Comparison of ENCODE assay signal across 17 cellular contexts in the genomic region with DNA sequence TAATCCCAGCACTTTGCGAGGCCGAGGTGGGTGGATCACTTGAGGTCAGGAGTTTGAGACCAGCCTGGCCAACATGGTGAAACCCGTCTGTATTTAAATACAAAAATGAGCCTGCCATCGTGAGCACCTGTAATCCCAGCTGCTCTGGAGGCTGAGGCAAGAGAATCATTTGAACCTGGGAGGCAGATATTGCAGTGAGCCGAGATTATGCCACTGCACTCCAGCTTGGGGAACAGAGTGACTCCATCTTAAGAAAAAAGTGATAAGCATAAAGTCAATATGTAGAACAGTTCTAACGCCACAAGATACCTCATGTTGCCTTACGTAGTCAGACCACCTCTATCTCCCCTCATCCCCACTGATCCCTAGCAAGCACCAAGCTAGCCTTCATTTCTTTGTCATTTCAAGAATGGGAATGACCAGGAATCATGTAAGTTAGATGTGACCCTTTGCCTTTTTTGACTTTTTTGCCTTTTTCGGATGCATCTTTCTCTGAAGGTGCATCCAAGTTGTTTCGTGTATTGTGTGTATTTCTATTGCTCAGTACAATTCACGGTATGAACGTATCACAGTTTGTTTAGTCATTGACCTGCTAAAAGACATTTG.
A peak's percentile ranks its signal among the peaks of the same experiment; 100 is the strongest.
DNase-seq lines count a peak whose midpoint lies in the region; ATAC-seq, FAIRE-seq and TF ChIP-seq lines count a peak whose summit lies in the region.
"Had no signal": no experiment of that assay in that cellular context is flagged by ENCODE, and none has a peak within 500 bp of the region (broad histone marks: within the 10 kb centered on the region; RNA-seq: fewer than 3 reads in every experiment).

No MANE protein-coding gene starts in this region.

- TF ChIP-seq POLR2A in GM19099 (IDR thresholded peaks at IDR 0.05; ENCODE audit: extremely low read depth, insufficient read length, low read depth) (peak; percentile 30), erythroblast (IDR thresholded peaks at IDR 0.05; ENCODE audit: low read length) (peak; percentile 59)

- FAIRE-seq in D721Med (lab: Jason Lieb, UNC): no peak
- FAIRE-seq: A204.1, colon had no signal

- ATAC-seq in SK-N-SH treated with all-trans-retinoic acid at 6 μM for 48 hours: no peak
- ATAC-seq in HG03025 (IDR thresholded peaks at IDR 0.05; ENCODE audit: low FRiP score, unreplicated experiment): no peak
- ATAC-seq: esophagus mucosa, heart left ventricle had no signal

- peak; percentile 34 for DNase-seq in NCI-H82 (lab: John Stamatoyannopoulos, UW)
- DNase-seq in NCI-H82 treated with DMSO at 0.1 percent for 48 hours (lab: John Stamatoyannopoulos, UW; ENCODE audit: unreplicated experiment): no peak
- peak in 1 of 2 experiments; percentile 32 for DNase-seq in erythroblast (lab: John Stamatoyannopoulos, UW)
- DNase-seq in HCEC 1CT: no peak
- DNase-seq in D721Med (ENCODE audit: insufficient read length, low spot score): no peak
- DNase-seq: amniotic stem cell; heart left ventricle; islet precursor cell; NCI-H2081; stimulated activated naive CD4-positive, alpha-beta T cell treated with Interleukin-2 at 50 U/mL for 16 hours; uterus had no signal

- TF ChIP-seq CTCF in D721Med (IDR thresholded peaks at IDR 0.05; ENCODE audit: insufficient read depth, missing control alignments): no peak

TF ChIP-seq in SK-N-SH treated with all-trans-retinoic acid at 6 μM for 48 hours, 23 proteins besides CTCF, POLR2A, EP300 and RAD21:
- no peak for TF ChIP-seq PPARA (CRISPR knock-in tag; IDR thresholded peaks at IDR 0.05; ENCODE audit: borderline replicate concordance)
- TF ChIP-seq, protein P1, sequence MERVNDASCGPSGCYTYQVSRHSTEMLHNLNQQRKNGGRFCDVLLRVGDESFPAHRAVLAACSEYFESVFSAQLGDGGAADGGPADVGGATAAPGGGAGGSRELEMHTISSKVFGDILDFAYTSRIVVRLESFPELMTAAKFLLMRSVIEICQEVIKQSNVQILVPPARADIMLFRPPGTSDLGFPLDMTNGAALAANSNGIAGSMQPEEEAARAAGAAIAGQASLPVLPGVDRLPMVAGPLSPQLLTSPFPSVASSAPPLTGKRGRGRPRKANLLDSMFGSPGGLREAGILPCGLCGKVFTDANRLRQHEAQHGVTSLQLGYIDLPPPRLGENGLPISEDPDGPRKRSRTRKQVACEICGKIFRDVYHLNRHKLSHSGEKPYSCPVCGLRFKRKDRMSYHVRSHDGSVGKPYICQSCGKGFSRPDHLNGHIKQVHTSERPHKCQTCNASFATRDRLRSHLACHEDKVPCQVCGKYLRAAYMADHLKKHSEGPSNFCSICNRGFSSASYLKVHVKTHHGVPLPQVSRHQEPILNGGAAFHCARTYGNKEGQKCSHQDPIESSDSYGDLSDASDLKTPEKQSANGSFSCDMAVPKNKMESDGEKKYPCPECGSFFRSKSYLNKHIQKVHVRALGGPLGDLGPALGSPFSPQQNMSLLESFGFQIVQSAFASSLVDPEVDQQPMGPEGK (CRISPR knock-in tag; IDR thresholded peaks at IDR 0.05; ENCODE audit: borderline replicate concordance): no peak
- TF ChIP-seq ZC3H10 (CRISPR knock-in tag; IDR thresholded peaks at IDR 0.05): no peak
- TF ChIP-seq, protein P2, sequence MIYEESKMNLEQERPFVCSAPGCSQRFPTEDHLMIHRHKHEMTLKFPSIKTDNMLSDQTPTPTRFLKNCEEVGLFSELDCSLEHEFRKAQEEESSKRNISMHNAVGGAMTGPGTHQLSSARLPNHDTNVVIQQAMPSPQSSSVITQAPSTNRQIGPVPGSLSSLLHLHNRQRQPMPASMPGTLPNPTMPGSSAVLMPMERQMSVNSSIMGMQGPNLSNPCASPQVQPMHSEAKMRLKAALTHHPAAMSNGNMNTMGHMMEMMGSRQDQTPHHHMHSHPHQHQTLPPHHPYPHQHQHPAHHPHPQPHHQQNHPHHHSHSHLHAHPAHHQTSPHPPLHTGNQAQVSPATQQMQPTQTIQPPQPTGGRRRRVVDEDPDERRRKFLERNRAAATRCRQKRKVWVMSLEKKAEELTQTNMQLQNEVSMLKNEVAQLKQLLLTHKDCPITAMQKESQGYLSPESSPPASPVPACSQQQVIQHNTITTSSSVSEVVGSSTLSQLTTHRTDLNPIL (CRISPR knock-in tag; IDR thresholded peaks at IDR 0.05; ENCODE audit: low read depth): peak; percentile 15; the same call in 1 of the 2 replicates
- no peak for TF ChIP-seq ZNF70 (CRISPR knock-in tag; IDR thresholded peaks at IDR 0.05)
